Comparison of ENCODE assay signal across 19 cellular contexts in the genomic region with DNA sequence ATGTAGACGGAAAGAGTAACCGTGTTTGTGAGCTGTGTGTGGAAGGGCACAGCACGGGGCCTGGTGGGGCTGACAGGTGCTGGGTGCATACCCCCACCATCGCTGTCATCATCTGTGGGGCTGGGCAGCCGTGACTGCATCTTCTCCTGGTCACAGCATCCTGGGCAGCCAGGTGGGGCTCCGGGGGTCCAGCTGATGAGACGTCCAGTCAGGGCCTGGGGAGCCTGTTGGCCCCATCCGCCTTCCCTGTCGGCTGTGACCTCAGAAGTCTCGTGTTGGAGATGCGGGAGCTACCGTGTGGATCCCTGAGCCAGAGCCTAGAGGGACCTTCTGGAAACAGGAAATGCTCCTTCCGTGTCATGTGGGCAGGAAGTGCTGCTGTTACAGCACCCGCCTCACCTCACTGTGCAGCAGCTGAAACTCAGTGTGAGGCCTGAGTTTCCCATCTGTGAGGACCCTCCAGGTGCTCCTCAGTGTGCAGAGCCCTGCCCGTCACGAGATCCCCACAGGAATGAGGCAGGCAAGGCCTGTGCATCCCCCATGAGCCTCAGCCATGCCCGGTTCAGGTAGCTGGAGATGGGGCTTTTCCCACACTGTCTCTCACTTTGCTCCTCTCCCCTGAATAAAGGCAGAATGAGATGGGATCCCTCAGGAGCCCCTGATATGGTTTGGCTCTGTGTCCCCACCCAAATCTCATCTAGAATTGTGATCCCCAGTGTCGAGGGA.
DNase-seq lines count a peak whose midpoint lies in the region; ATAC-seq, FAIRE-seq and TF ChIP-seq lines count a peak whose summit lies in the region.
"Had no signal": no experiment of that assay in that cellular context is flagged by ENCODE, and none has a peak within 500 bp of the region (broad histone marks: within the 10 kb centered on the region; RNA-seq: fewer than 3 reads in every experiment).

No MANE protein-coding gene starts in this region.

- no peak overlapping the region for H3K4me2 ChIP-seq in HepG2 (ENCODE audit: low read depth, low read length)

- peaks cover 8 to 56% of the 10 kb centered on the region in 2 experiments; a peak in 4 of 5 replicates for H3K27me3 ChIP-seq in HepG2 (ENCODE audit: control insufficient read depth in 1 of 2, insufficient read depth in 2 of 2, low read length in 2 of 2)
- H3K27me3 ChIP-seq in testis = no peaks in the 10 kb centered on the region
- H3K27me3 ChIP-seq: esophagus squamous epithelium, Peyer's patch had no signal

- no peak for FAIRE-seq in HepG2 (lab: Jason Lieb, UNC)
- FAIRE-seq: A204.1, keratinocyte had no signal

- H3K4me3 Mint-ChIP-seq in activated T-cell treated with anti-CD3 and anti-CD28 coated beads, Interleukin-2, amount 50 U/mL, for 24 hours = no peak overlapping the region
- no peak overlapping the region for H3K4me3 Mint-ChIP-seq in activated T-helper 2 cell treated with anti-CD3 and anti-CD28 coated beads, Interferon-gamma antibody, Interleukin-2, Interleukin-4, amounts not matched to agents 10 μg/mL and 5 μg/mL and 100 μg/mL, durations not matched to agents 14 hours and 24 hours and 36 hours (ENCODE audit: low read depth)
- H3K4me3 Mint-ChIP-seq: HFFc6; stimulated activated memory B cell treated with anti-CD40 and anti-IgM and Interleukin-4, amounts not matched to agents 10 μg/mL and 1 μg/mL and 100 μg/mL, for 72 hours had no signal

- no peak overlapping the region for H3K4me3 ChIP-seq in HepG2 (replicated peaks in 1 of 3; ENCODE audit: insufficient read depth in 1 of 3, low read depth in 2 of 3, low read length in 3 of 3)
- no peak overlapping the region for H3K4me3 ChIP-seq in testis
- H3K4me3 ChIP-seq: esophagus squamous epithelium, Peyer's patch, skin epidermis had no signal

- H3K9me3 ChIP-seq in HepG2 (ENCODE audit: low read length) = peaks cover 5% of the 10 kb centered on the region; the same call in 1 of the 2 replicates
- no peaks in the 10 kb centered on the region for H3K9me3 ChIP-seq in testis

- no peak for DNase-seq in activated T-cell treated with anti-CD3 and anti-CD28 coated beads, Interleukin-2, amount 50 U/mL, for 24 hours
- no peak for DNase-seq in activated T-cell treated with anti-CD3 and anti-CD28 coated beads for 4 hours
- peak; percentile 6 for DNase-seq in activated T-helper 2 cell treated with anti-CD3 and anti-CD28 coated beads, Interferon-gamma antibody, Interleukin-2, Interleukin-4, amounts not matched to agents 10 μg/mL and 5 μg/mL and 100 μg/mL, durations not matched to agents 14 hours and 24 hours and 36 hours (ENCODE audit: low spot score)
- DNase-seq in HepG2 (ENCODE audit: low spot score) = no peak
- DNase-seq in testis = peak; percentile 4
- DNase-seq in middle frontal gyrus (ENCODE audit: extremely low spot score, low spot score) = no peak
- no peak for DNase-seq in NCI-H1105 (lab: John Stamatoyannopoulos, UW)
- no peak for DNase-seq in NCI-H128 (lab: John Stamatoyannopoulos, UW; ENCODE audit: unreplicated experiment)
- DNase-seq: CD8-positive, alpha-beta memory T cell; EL; esophagus squamous epithelium; HFFc6; NCI-H748 treated with DMSO at 0.1 percent for 48 hours; nucleus accumbens had no signal

- H3K27ac Mint-ChIP-seq in activated T-cell treated with anti-CD3 and anti-CD28 coated beads, Interleukin-2, amount 50 U/mL, for 24 hours = peak overlapping the region; percentile 27
- no peak overlapping the region for H3K27ac Mint-ChIP-seq in activated T-helper 2 cell treated with anti-CD3 and anti-CD28 coated beads, Interferon-gamma antibody, Interleukin-2, Interleukin-4, amounts not matched to agents 10 μg/mL and 5 μg/mL and 100 μg/mL, durations not matched to agents 14 hours and 24 hours and 36 hours
- H3K27ac Mint-ChIP-seq: HFFc6; stimulated activated memory B cell treated with anti-CD40 and anti-IgM and Interleukin-4, amounts not matched to agents 10 μg/mL and 1 μg/mL and 100 μg/mL, for 72 hours had no signal

- no peak overlapping the region for H2AFZ ChIP-seq in HepG2 (ENCODE audit: low read length)

- no peaks in the 10 kb centered on the region for H3K4me1 ChIP-seq in HepG2 (ENCODE audit: insufficient read depth, low read length)
- H3K4me1 ChIP-seq in testis = peaks cover 6% of the 10 kb centered on the region

- no peak for TF ChIP-seq RAD21 in HepG2 (CRISPR knock-in tag; IDR thresholded peaks at IDR 0.05)

- no peaks in the 10 kb centered on the region for H4K20me1 ChIP-seq in HepG2 (ENCODE audit: insufficient read depth, low read length)

- no peak for TF ChIP-seq CTCF in HepG2 (CRISPR knock-in tag; IDR thresholded peaks at IDR 0.05)
- no peak for TF ChIP-seq CTCF in testis (IDR thresholded peaks at IDR 0.05)

- CTCF ChIA-PET in HepG2 (lab: Yijun Ruan, JAX; ENCODE audit: low intra/inter-chr PET ratio, low total read pairs) = no interaction called here

- no peaks in the 10 kb centered on the region for H3K27me3 Mint-ChIP-seq in activated T-cell treated with anti-CD3 and anti-CD28 coated beads, Interleukin-2, amount 50 U/mL, for 24 hours
- no peaks in the 10 kb centered on the region for H3K27me3 Mint-ChIP-seq in activated T-helper 2 cell treated with anti-CD3 and anti-CD28 coated beads, Interferon-gamma antibody, Interleukin-2, Interleukin-4, amounts not matched to agents 10 μg/mL and 5 μg/mL and 100 μg/mL, durations not matched to agents 14 hours and 24 hours and 36 hours (ENCODE audit: low read depth)
- H3K27me3 Mint-ChIP-seq: stimulated activated memory B cell treated with anti-CD40 and anti-IgM and Interleukin-4, amounts not matched to agents 10 μg/mL and 1 μg/mL and 100 μg/mL, for 72 hours had no signal

- peaks cover 9% of the 10 kb centered on the region for H3K4me1 Mint-ChIP-seq in activated T-cell treated with anti-CD3 and anti-CD28 coated beads, Interleukin-2, amount 50 U/mL, for 24 hours (ENCODE audit: low read depth)
- peaks cover 5% of the 10 kb centered on the region for H3K4me1 Mint-ChIP-seq in activated T-helper 2 cell treated with anti-CD3 and anti-CD28 coated beads, Interferon-gamma antibody, Interleukin-2, Interleukin-4, amounts not matched to agents 10 μg/mL and 5 μg/mL and 100 μg/mL, durations not matched to agents 14 hours and 24 hours and 36 hours (ENCODE audit: low read depth)
- H3K4me1 Mint-ChIP-seq: stimulated activated memory B cell treated with anti-CD40 and anti-IgM and Interleukin-4, amounts not matched to agents 10 μg/mL and 1 μg/mL and 100 μg/mL, for 72 hours had no signal

- H3K9me3 Mint-ChIP-seq in activated T-cell treated with anti-CD3 and anti-CD28 coated beads, Interleukin-2, amount 50 U/mL, for 24 hours = no peaks in the 10 kb centered on the region
- peaks cover 6% of the 10 kb centered on the region for H3K9me3 Mint-ChIP-seq in activated T-helper 2 cell treated with anti-CD3 and anti-CD28 coated beads, Interferon-gamma antibody, Interleukin-2, Interleukin-4, amounts not matched to agents 10 μg/mL and 5 μg/mL and 100 μg/mL, durations not matched to agents 14 hours and 24 hours and 36 hours

- ATAC-seq in HepG2 = no peak; the same call in 2 of the 3 replicates
- ATAC-seq: stimulated activated memory B cell treated with anti-CD40 and anti-IgM and Interleukin-4, amounts not matched to agents 10 μg/mL and 1 μg/mL and 100 μg/mL, for 72 hours had no signal

- intact Hi-C loops in activated T-helper 2 cell treated with anti-CD3 and anti-CD28 coated beads, Interferon-gamma antibody, Interleukin-2, Interleukin-4, amounts not matched to agents 10 μg/mL and 5 μg/mL and 100 μg/mL, durations not matched to agents 14 hours and 24 hours and 36 hours (cut with micrococcal nuclease) = no loop called here
- intact Hi-C loops in HepG2 (cut with micrococcal nuclease; ENCODE audit: unreplicated experiment) (no loop called here), testis (cut with DNase I; ENCODE audit: low total_unique reads) (no loop called here)

- H3K9ac ChIP-seq in HepG2 (ENCODE audit: insufficient read depth, low read depth, low read length) = no peak overlapping the region

- no TSS peak for BruUV-seq in HepG2 (replicated peaks; lab: Mats Ljungman, UMichigan)

- in situ Hi-C loops in HepG2 (cut with HindIII; ENCODE audit: extremely low pct_ligation_motif_present, low pct_unique_long_range_greater_than_20kb) = no loop called here

- H3K27ac ChIP-seq in HepG2 (ENCODE audit: extremely low read length, insufficient read depth, low read length) (no peak overlapping the region), testis (no peak overlapping the region)
- H3K27ac ChIP-seq: esophagus squamous epithelium, skin epidermis had no signal

- no peaks in the 10 kb centered on the region for H3K36me3 Mint-ChIP-seq in activated T-cell treated with anti-CD3 and anti-CD28 coated beads, Interleukin-2, amount 50 U/mL, for 24 hours (ENCODE audit: low read depth)
- H3K36me3 Mint-ChIP-seq in activated T-helper 2 cell treated with anti-CD3 and anti-CD28 coated beads, Interferon-gamma antibody, Interleukin-2, Interleukin-4, amounts not matched to agents 10 μg/mL and 5 μg/mL and 100 μg/mL, durations not matched to agents 14 hours and 24 hours and 36 hours (ENCODE audit: low read depth) = no peaks in the 10 kb centered on the region
- H3K36me3 Mint-ChIP-seq: stimulated activated memory B cell treated with anti-CD40 and anti-IgM and Interleukin-4, amounts not matched to agents 10 μg/mL and 1 μg/mL and 100 μg/mL, for 72 hours had no signal

- POLR2A ChIA-PET in HepG2 (lab: Yijun Ruan, JAX) = no interaction called here

- H3K36me3 ChIP-seq in HepG2 (replicated peaks in 1 of 2; ENCODE audit: control insufficient read depth in 1 of 2, insufficient read depth in 2 of 2, low read length in 2 of 2) (no peaks in the 10 kb centered on the region), testis (ENCODE audit: low read depth, missing control alignments) (no peaks in the 10 kb centered on the region)
- H3K36me3 ChIP-seq: esophagus squamous epithelium, Peyer's patch had no signal

- no peak for TF ChIP-seq EP300 in HepG2 (IDR thresholded peaks at IDR 0.05; ENCODE audit: low read depth in 2 of 2, low read length in 2 of 2)
- no peak for TF ChIP-seq EP300 in HepG2 (CRISPR knock-in tag; IDR thresholded peaks at IDR 0.05; ENCODE audit: borderline replicate concordance)

- TF ChIP-seq POLR2A in HepG2 (IDR thresholded peaks at IDR 0.05; ENCODE audit: insufficient read depth in 1 of 2, low read depth in 2 of 2, low read length in 2 of 2) = no peak
- no peak for TF ChIP-seq POLR2A in testis (IDR thresholded peaks at IDR 0.05)

- 33% methylated on average over 7 of the region's 18 CpGs for WGBS in HepG2 (ENCODE audit: low lambda C conversion rate)
- 91 to 95% methylated on average over 6 to 18 of the region's 18 CpGs for WGBS in testis, 2 donors

- no peaks in the 10 kb centered on the region for H3K79me2 ChIP-seq in HepG2 (ENCODE audit: insufficient read depth, low read length)

TF ChIP-seq in HepG2, 621 proteins besides CTCF, POLR2A, EP300 and RAD21 (continues in another document):
- 0 out of 2 replicates have a peak, but pooled peaks have one; percentile 38 for TF ChIP-seq EED (CRISPR knock-in tag; IDR thresholded peaks at IDR 0.05)
- TF ChIP-seq ISX (CRISPR knock-in tag; conservative IDR thresholded peaks at IDR 0.05) = no peak
- TF ChIP-seq GABPA (IDR thresholded peaks at IDR 0.05; ENCODE audit: low read depth, low read length) = no peak
- 0 out of 2 replicates have a peak, but pooled peaks have one; percentile 26 for TF ChIP-seq GABPA (CRISPR knock-in tag; IDR thresholded peaks at IDR 0.05; ENCODE audit: low read depth)

Comparison
In these comparisons a context has a peak if more than half of its experiments do, and no peak if none do; other contexts are left out.
1. DNase-seq: peak in activated T-helper 2 cell treated with anti-CD3 and anti-CD28 coated beads, Interferon-gamma antibody, Interleukin-2, Interleukin-4, amounts not matched to agents 10 μg/mL and 5 μg/mL and 100 μg/mL, durations not matched to agents 14 hours and 24 hours and 36 hours (single experiment) and testis (single experiment); none in activated T-cell treated with anti-CD3 and anti-CD28 coated beads, Interleukin-2, amount 50 U/mL, for 24 hours (single experiment), activated T-cell treated with anti-CD3 and anti-CD28 coated beads for 4 hours (single experiment), HepG2 (single experiment), middle frontal gyrus (single experiment), NCI-H1105 (single experiment) and NCI-H128 (single experiment).